ENCODE assay signal across 19 cellular contexts in genomic region chr2:158199928-158200650, GRCh38.
DNase-seq lines count a peak whose midpoint lies in the region; ATAC-seq, FAIRE-seq and TF ChIP-seq lines count a peak whose summit lies in the region.
"Had no signal": no experiment of that assay in that cellular context is flagged by ENCODE, and none has a peak within 500 bp of the region (broad histone marks: within the 10 kb centered on the region; RNA-seq: fewer than 3 reads in every experiment).

No MANE protein-coding gene starts in this region.

- no peaks in the 10 kb centered on the region for H3K79me2 ChIP-seq in SK-N-SH (ENCODE audit: insufficient read depth)
- no peaks in the 10 kb centered on the region for H3K79me2 ChIP-seq in HepG2 (ENCODE audit: insufficient read depth, low read length)
- no peaks in the 10 kb centered on the region for H3K79me2 ChIP-seq in trophoblast cell (ENCODE audit: control insufficient read depth, insufficient read depth, low read length, poor library complexity)

- H4K8ac ChIP-seq in trophoblast cell (ENCODE audit: low read depth, low read length), result no peak overlapping the region

- no peak overlapping the region for H3K4me3 ChIP-seq in SK-N-SH (ENCODE audit: low read depth in 2 of 2, low read length in 1 of 2)
- H3K4me3 ChIP-seq in HepG2 (replicated peaks in 1 of 3; ENCODE audit: insufficient read depth in 1 of 3, low read depth in 2 of 3, low read length in 3 of 3), result no peak overlapping the region
- H3K4me3 ChIP-seq in trophoblast cell (ENCODE audit: low read depth, low read length), result no peak overlapping the region
- H3K4me3 ChIP-seq: GM23338 had no signal

- no peak overlapping the region for H3K14ac ChIP-seq in trophoblast cell (ENCODE audit: low read length)

- peak; percentile 26 for FAIRE-seq in HepG2 (lab: Jason Lieb, UNC)
- FAIRE-seq: GM12891, GM18507 had no signal

- H3K79me1 ChIP-seq in trophoblast cell (ENCODE audit: low read length), result no peaks in the 10 kb centered on the region

- H4K20me1 ChIP-seq in SK-N-SH (ENCODE audit: insufficient read depth) (no peaks in the 10 kb centered on the region), HepG2 (ENCODE audit: insufficient read depth, low read length) (no peaks in the 10 kb centered on the region)

- TF ChIP-seq CTCF in SK-N-SH (IDR thresholded peaks at IDR 0.05) (no peak), HepG2 (CRISPR knock-in tag; IDR thresholded peaks at IDR 0.05) (no peak)

- H3K9me2 ChIP-seq in SK-N-SH, result no peaks in the 10 kb centered on the region

- no peaks in the 10 kb centered on the region for H3F3A ChIP-seq in SK-N-SH (replicated peaks; ENCODE audit: insufficient read depth)

- in situ Hi-C loops in HepG2 (cut with HindIII; ENCODE audit: extremely low pct_ligation_motif_present, low pct_unique_long_range_greater_than_20kb), result no loop called here

- H3K27me3 ChIP-seq in SK-N-SH (ENCODE audit: insufficient read depth) (no peaks in the 10 kb centered on the region; the same call in 1 of the 2 replicates), HepG2 (ENCODE audit: control insufficient read depth in 1 of 2, insufficient read depth in 2 of 2, low read length in 2 of 2) (no peaks in the 10 kb centered on the region), trophoblast cell (ENCODE audit: insufficient read depth, low read length) (no peaks in the 10 kb centered on the region)

- peaks cover 0 to 9% of the 10 kb centered on the region in 2 experiments; a peak in 2 of 4 replicates for H3K4me1 ChIP-seq in SK-N-SH (ENCODE audit: control insufficient read depth in 1 of 2, insufficient read depth in 2 of 2, low read depth in 1 of 2, low read length in 1 of 2)
- H3K4me1 ChIP-seq in HepG2 (ENCODE audit: insufficient read depth, low read length), result peaks cover 67% of the 10 kb centered on the region
- H3K4me1 ChIP-seq in trophoblast cell (ENCODE audit: control insufficient read depth in 1 of 2, insufficient read depth in 2 of 2, low read length in 2 of 2), result no peaks in the 10 kb centered on the region
- H3K4me1 ChIP-seq: Caco-2 had no signal

- no TSS peak for BruUV-seq in HepG2 (replicated peaks; lab: Mats Ljungman, UMichigan)

- H2BK120ac ChIP-seq in trophoblast cell (ENCODE audit: insufficient read depth, low read length, poor library complexity), result no peak overlapping the region

- H3K36me3 ChIP-seq in SK-N-SH (replicated peaks in 1 of 2; ENCODE audit: control insufficient read depth in 1 of 2, insufficient read depth in 2 of 2, low read length in 1 of 2), result no peaks in the 10 kb centered on the region
- no peaks in the 10 kb centered on the region for H3K36me3 ChIP-seq in HepG2 (replicated peaks in 1 of 2; ENCODE audit: control insufficient read depth in 1 of 2, insufficient read depth in 2 of 2, low read length in 2 of 2)
- no peaks in the 10 kb centered on the region for H3K36me3 ChIP-seq in trophoblast cell (ENCODE audit: control insufficient read depth in 1 of 2, insufficient read depth in 2 of 2, low read length in 2 of 2)

- H4K91ac ChIP-seq in trophoblast cell (ENCODE audit: low read depth, low read length), result no peak overlapping the region

- no peak for ATAC-seq in SK-N-SH treated with all-trans-retinoic acid at 6 μM for 48 hours
- peak; percentile 41; the same call in 2 of the 3 replicates for ATAC-seq in HepG2
- ATAC-seq in HG03520 (IDR thresholded peaks at IDR 0.05; ENCODE audit: unreplicated experiment), result no peak
- ATAC-seq: CD8-positive, alpha-beta T cell; GM23338; HCT116 had no signal

- no peak overlapping the region for H3K27ac ChIP-seq in SK-N-SH (ENCODE audit: low read depth in 2 of 2, low read length in 1 of 2)
- no peak overlapping the region for H3K27ac ChIP-seq in HepG2 (ENCODE audit: extremely low read length, insufficient read depth, low read length)
- no peak overlapping the region for H3K27ac ChIP-seq in trophoblast cell (ENCODE audit: low read depth, low read length)

- TF ChIP-seq RAD21 in SK-N-SH (IDR thresholded peaks at IDR 0.05; ENCODE audit: low read length) (no peak), HepG2 (CRISPR knock-in tag; IDR thresholded peaks at IDR 0.05) (no peak)

- no peak overlapping the region for H2AK5ac ChIP-seq in trophoblast cell (ENCODE audit: low read length)

- intact Hi-C loops in HepG2 (cut with micrococcal nuclease; ENCODE audit: unreplicated experiment), result loop anchor here (1.0 kb wide), 1 partner anchor 9 kb away; no protein-coding TSS in a partner anchor

- TF ChIP-seq POLR2A in HepG2 (IDR thresholded peaks at IDR 0.05; ENCODE audit: insufficient read depth in 1 of 2, low read depth in 2 of 2, low read length in 2 of 2), result no peak

- DNase-seq in SK-N-SH (no peak), SK-N-DZ (ENCODE audit: low spot score) (peak; percentile 59), HepG2 (ENCODE audit: low spot score) (no peak), trophoblast cell (no peak), HUDEP-2 (lab: John Stamatoyannopoulos, UW; ENCODE audit: unreplicated experiment in 76 of 76) (no peak)
- DNase-seq: C1 segment of cervical spinal cord; Caco-2; CD8-positive, alpha-beta T cell; DMS153; DMS79; EL; GDM1; H9 had no signal

- no peak overlapping the region for H3K18ac ChIP-seq in trophoblast cell (ENCODE audit: low read length)

- TF ChIP-seq EP300 in SK-N-SH (IDR thresholded peaks at IDR 0.05; ENCODE audit: borderline replicate concordance in 1 of 2, low read depth in 1 of 2, low read length in 1 of 2) (no peak), HepG2 (IDR thresholded peaks at IDR 0.05; ENCODE audit: low read depth in 2 of 2, low read length in 2 of 2) (no peak), HepG2 (CRISPR knock-in tag; IDR thresholded peaks at IDR 0.05; ENCODE audit: borderline replicate concordance) (no peak)

- H3K9me3 ChIP-seq in SK-N-SH (no peaks in the 10 kb centered on the region), HepG2 (ENCODE audit: low read length) (no peaks in the 10 kb centered on the region), trophoblast cell (ENCODE audit: insufficient read depth, low read depth, low read length) (no peaks in the 10 kb centered on the region)
- H3K9me3 ChIP-seq: Caco-2 had no signal

- no peak overlapping the region for H4K12ac ChIP-seq in trophoblast cell (ENCODE audit: low read depth, low read length)

- no peak overlapping the region for H3K4ac ChIP-seq in trophoblast cell (ENCODE audit: low read depth, low read length)

- H3K9ac ChIP-seq in SK-N-SH (no peak overlapping the region), HepG2 (ENCODE audit: insufficient read depth, low read depth, low read length) (no peak overlapping the region), trophoblast cell (ENCODE audit: low read length) (no peak overlapping the region)

- POLR2A ChIA-PET in SK-N-SH (lab: Yijun Ruan, JAX) (no interaction called here), HepG2 (lab: Yijun Ruan, JAX) (interaction anchor here (1.2 kb wide), 1 partner anchor 12 kb away, joined by 3 read pairs; no protein-coding TSS in a partner anchor)

- no peak overlapping the region for H2BK5ac ChIP-seq in trophoblast cell (ENCODE audit: low read depth, low read length, poor library complexity)

- 73% methylated on average over 2 of the region's 2 CpGs for WGBS in SK-N-SH (ENCODE audit: low lambda C conversion rate)
- WGBS in HepG2 (ENCODE audit: low lambda C conversion rate), result 79% methylated on average over 2 of the region's 2 CpGs
- WGBS in trophoblast cell (ENCODE audit: extremely low coverage, insufficient coverage, insufficient read length), result no CpG with 5 or more reads among the region's 2 CpGs

- no peak overlapping the region for H2AFZ ChIP-seq in SK-N-SH (ENCODE audit: low read depth)
- no peak overlapping the region for H2AFZ ChIP-seq in HepG2 (ENCODE audit: low read length)
- H2AFZ ChIP-seq in trophoblast cell (ENCODE audit: insufficient read depth, low read length, poor library complexity), result no peak overlapping the region
- H2AFZ ChIP-seq: GM23338 had no signal

- H3K4me2 ChIP-seq in SK-N-SH, result no peak overlapping the region
- H3K4me2 ChIP-seq in HepG2 (ENCODE audit: low read depth, low read length), result 0 out of 2 replicates have a peak overlapping the region, but pooled peaks have one; percentile 6
- no peak overlapping the region for H3K4me2 ChIP-seq in trophoblast cell (ENCODE audit: low read length)
- H3K4me2 ChIP-seq: GM23338 had no signal

- CTCF ChIA-PET in SK-N-SH (lab: Yijun Ruan, JAX), result interaction anchor here (0.6 to 1.1 kb wide), 2 partner anchors 22 to 116 kb away, joined by 3 read pairs; no protein-coding TSS in a partner anchor
- CTCF ChIA-PET in HepG2 (lab: Yijun Ruan, JAX; ENCODE audit: low intra/inter-chr PET ratio, low total read pairs), result no interaction called here

- H2BK12ac ChIP-seq in trophoblast cell (ENCODE audit: low read length), result no peak overlapping the region

- H3K23ac ChIP-seq in trophoblast cell (ENCODE audit: low read length), result no peak overlapping the region

TF ChIP-seq in SK-N-SH treated with all-trans-retinoic acid at 6 μM for 48 hours, 23 proteins besides CTCF, POLR2A, EP300 and RAD21:
- TF ChIP-seq ZNF565 (CRISPR knock-in tag; conservative IDR thresholded peaks at IDR 0.05; ENCODE audit: low read depth), result no peak
- no peak for TF ChIP-seq ARNTL (CRISPR knock-in tag; IDR thresholded peaks at IDR 0.05; ENCODE audit: borderline replicate concordance, low read depth)
- no peak for TF ChIP-seq ZC3H10 (CRISPR knock-in tag; IDR thresholded peaks at IDR 0.05)
- 0 out of 2 replicates have a peak, but pooled peaks have one; percentile 21 for TF ChIP-seq ISL1 (CRISPR knock-in tag; IDR thresholded peaks at IDR 0.05)
- no peak for TF ChIP-seq SNAI2 (CRISPR knock-in tag; IDR thresholded peaks at IDR 0.05)
- no peak for TF ChIP-seq ZNF8 (CRISPR knock-in tag; IDR thresholded peaks at IDR 0.05)
- no peak for TF ChIP-seq OSR1 (CRISPR knock-in tag; IDR thresholded peaks at IDR 0.05)

TF ChIP-seq in SK-N-SH, 30 proteins besides CTCF, POLR2A, EP300 and RAD21 (continues in another document):
- TF ChIP-seq NFIC (IDR thresholded peaks at IDR 0.05; ENCODE audit: borderline replicate concordance) (no peak), MXI1 (IDR thresholded peaks at IDR 0.05; ENCODE audit: low read depth, low read length) (no peak), NRF1 (IDR thresholded peaks at IDR 0.05; ENCODE audit: low read depth, low read length) (no peak), TAF1 (IDR thresholded peaks at IDR 0.05; ENCODE audit: borderline replicate concordance, low read depth, low read length) (no peak)
